Comparison of ENCODE assay signal across 8 cellular contexts in the genomic region with DNA sequence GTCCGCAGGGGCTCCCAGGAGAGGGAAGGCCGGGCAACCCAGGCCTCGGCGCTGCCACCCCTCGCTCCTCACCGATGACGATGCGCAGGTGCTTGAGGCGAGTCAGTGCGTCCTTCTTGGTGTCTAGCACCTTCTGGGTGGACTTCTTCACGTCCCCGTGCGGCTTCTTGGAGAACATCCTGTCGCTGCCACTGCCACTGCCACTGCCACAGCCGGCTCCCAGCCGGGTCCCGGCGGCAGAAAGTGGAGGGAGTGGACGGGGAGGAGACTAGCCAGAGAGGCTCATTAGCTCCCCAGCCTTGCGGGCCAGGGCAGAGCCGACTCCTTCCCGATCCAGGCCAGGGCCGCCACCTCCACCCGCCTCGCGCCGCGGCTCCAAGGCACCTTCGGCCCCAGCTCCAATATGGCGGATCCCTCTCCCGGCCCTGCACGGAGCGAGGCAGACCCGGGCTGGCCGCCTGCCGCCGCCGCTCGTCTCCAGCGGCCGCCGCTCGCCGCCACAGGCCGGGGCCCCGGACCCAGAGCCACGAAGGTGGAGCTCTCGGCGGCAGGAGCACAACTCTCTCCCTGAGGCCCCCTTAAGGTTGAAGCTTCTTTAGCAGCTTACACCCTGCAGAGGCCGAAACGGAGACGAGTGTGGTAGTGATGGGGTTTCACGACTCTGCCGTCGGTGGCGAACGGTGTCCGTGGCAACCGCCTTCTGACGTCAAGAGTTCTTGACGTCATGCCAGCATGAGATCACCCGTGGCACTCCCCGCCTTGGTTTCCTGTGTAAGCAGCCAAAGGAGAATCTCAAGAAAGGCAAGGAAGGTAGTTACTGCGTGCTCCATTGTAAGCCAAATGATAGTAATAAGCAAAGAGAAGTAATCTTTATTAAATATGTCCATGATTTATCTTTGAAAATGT.
DNase-seq lines count a peak whose midpoint lies in the region; ATAC-seq and FAIRE-seq lines count a peak whose summit lies in the region.
"Not testable (repeated sequence)": the region's sequence is repeated elsewhere in the genome, so short reads cannot be mapped to it uniquely, and the experiment has no call there.

A gene (minus strand): TSS at position 638 of the 906 bp plus-strand sequence. CDS start 460 bp downstream, at position 178.

- H3K27ac ChIP-seq in BLaER1 = peak within 1 kb of the TSS; percentile 83
- H3K27ac ChIP-seq in cingulate gyrus (ENCODE audit: low read depth, low read length) = peak within 1 kb of the TSS; percentile 75

- peak; percentile 75 for DNase-seq in GM19239 (ENCODE audit: insufficient read length, low spot score)
- peak; percentile 96 to 99 for DNase-seq in NCI-H524 (lab: John Stamatoyannopoulos, UW)
- DNase-seq in activated CD4-positive, alpha-beta T cell treated with anti-CD3 and anti-CD28 coated beads for 4 hours = peak; percentile 91 to 94
- peak; percentile 96 for DNase-seq in kidney glomerular epithelial cell (lab: John Stamatoyannopoulos, UW)
- peak; percentile 81 to 84 for DNase-seq in stimulated activated CD4-positive, alpha-beta T cell treated with anti-CD3 and anti-CD28 coated beads, Interleukin-1b, Interleukin-23, amount 100 ng/mL, for 1 hour (ENCODE audit: low read depth in 2 of 2)

- peak within 1 kb of the TSS; percentile 88 for H3K4me2 ChIP-seq in BLaER1

- not testable (repeated sequence) for H3K27me3 ChIP-seq in BLaER1

- not testable (repeated sequence) for H4K20me1 ChIP-seq in BLaER1

- ATAC-seq in HG03457 (IDR thresholded peaks at IDR 0.05; ENCODE audit: unreplicated experiment) = peak; percentile 95

- not testable (repeated sequence) for H3K36me3 ChIP-seq in BLaER1

- FAIRE-seq in GM19239 (lab: Jason Lieb, UNC) = peak; percentile 95

- H3K4me1 ChIP-seq in BLaER1 = peaks cover 21% of the 10 kb centered on the region

- H3K9me3 ChIP-seq in BLaER1 = not testable (repeated sequence)

- peak within 1 kb of the TSS; percentile 87 for H3K9ac ChIP-seq in BLaER1

- H3K4me3 ChIP-seq in BLaER1 = peak within 1 kb of the TSS; percentile 82

Comparison
In these comparisons a context has a peak if more than half of its experiments do, and no peak if none do; other contexts are left out.
1. Peak in every context shown above with its lines: DNase-seq, ATAC-seq, H3K4me3 ChIP-seq and H3K27ac ChIP-seq.